ENCODE assay signal across 8 cellular contexts in the genomic region with DNA sequence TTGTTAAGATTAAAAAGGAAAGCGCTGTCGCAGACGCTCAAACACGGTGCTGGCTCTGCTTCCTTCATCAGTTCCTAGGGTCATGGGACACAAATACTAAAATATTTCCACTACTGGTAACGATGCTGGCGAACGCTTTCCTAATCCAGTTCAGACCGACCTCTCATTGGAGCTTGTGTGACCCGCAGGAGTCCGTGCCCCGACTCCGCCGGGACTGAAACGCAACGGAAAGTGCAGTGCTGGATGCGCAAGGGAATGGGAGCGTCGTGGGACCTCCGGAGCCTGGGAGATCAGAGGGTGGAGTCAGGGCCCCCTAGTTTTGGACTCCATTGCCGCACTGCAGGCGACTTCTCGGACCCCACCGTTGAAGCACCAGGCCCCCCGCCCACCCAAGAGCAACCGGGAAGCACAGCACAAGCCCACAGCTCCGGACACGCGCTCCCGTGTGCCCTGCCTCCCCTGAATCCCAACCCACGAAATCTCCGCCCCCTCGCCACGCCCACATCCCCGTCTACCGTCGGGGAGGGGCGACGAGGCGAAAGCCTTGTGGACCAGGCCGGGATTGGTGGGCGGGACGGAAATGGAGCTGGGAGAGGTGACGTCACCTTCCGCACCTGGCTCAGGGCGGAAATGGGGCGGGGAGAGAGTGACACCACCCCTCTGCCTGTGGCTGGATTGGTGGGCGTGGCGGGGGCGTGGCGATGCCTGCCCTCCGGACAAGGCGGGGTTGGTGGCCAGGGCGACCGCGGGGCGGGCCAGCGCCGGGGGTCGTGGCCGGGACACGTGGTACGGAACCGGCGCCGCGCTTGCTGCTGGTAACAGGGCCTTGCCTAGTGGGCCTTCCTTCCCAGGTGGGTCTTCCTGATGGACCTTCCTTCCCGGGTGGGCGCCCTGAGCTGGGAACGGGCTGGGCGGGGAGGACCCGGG. TPM values are rescaled to one million over a fixed set of nuclear protein-coding genes. Genes with fewer than 3 reads are reported as not detected.
A peak's percentile ranks its signal among the peaks of the same experiment; 100 is the strongest.
DNase-seq lines count a peak whose midpoint lies in the region; ATAC-seq, FAIRE-seq and TF ChIP-seq lines count a peak whose summit lies in the region.

A gene (plus strand): TSS at position 783 of the 927 bp plus-strand sequence. CDS start 3,611 bp downstream, outside the sequence.

- TF ChIP-seq POLR2A in GM19193 (IDR thresholded peaks at IDR 0.05; ENCODE audit: extremely low read depth, insufficient read depth, insufficient read length) = peak; percentile 72

- peaks cover 28% of the 10 kb centered on the region for H3K4me1 Mint-ChIP-seq in chondrocyte (ENCODE audit: low read depth)

- H3K4me1 ChIP-seq in kidney (ENCODE audit: control insufficient read depth in 1 of 2, insufficient read depth in 1 of 2, low read depth in 1 of 2, low read length in 2 of 2) = peaks cover 22 to 23% of the 10 kb centered on the region in 2 donors

- H3K36me3 ChIP-seq in kidney (ENCODE audit: control insufficient read depth in 1 of 2, insufficient read depth in 2 of 2, low read length in 2 of 2) = no peaks in the 10 kb centered on the region

- no peaks in the 10 kb centered on the region for H3K9me3 Mint-ChIP-seq in chondrocyte (ENCODE audit: low read depth)

- H3K27ac ChIP-seq in kidney (ENCODE audit: low read depth in 2 of 2, low read length in 2 of 2) = peak within 1 kb of the TSS; percentile 95 to 97

- peak; percentile 98 for FAIRE-seq in kidney (lab: Jason Lieb, UNC)

- no peak for TF ChIP-seq CTCF in chondrocyte (IDR thresholded peaks at IDR 0.05)
- no peak for TF ChIP-seq CTCF in kidney (IDR thresholded peaks at IDR 0.05; ENCODE audit: borderline replicate concordance, extremely low read depth, insufficient read depth)

- no peaks in the 10 kb centered on the region for H3K9me3 ChIP-seq in kidney (ENCODE audit: control insufficient read depth in 1 of 2, low read length in 2 of 2)

- peaks cover 4% of the 10 kb centered on the region for H3K36me3 Mint-ChIP-seq in chondrocyte (ENCODE audit: low read depth)

- DNase-seq in AML-193 (lab: John Stamatoyannopoulos, UW) = peak; percentile 91
- DNase-seq in NCI-H510A treated with DMSO at 0.1 percent for 48 hours (lab: John Stamatoyannopoulos, UW) = peak; percentile 99
- DNase-seq in activated CD4-positive, alpha-beta T cell treated with anti-CD3 and anti-CD28 coated beads for 24 hours (ENCODE audit: low read depth in 2 of 2) = peak; percentile 100
- DNase-seq in chondrocyte (ENCODE audit: low spot score) = peak; percentile 99
- peak; percentile 100 for DNase-seq in kidney
- DNase-seq in stimulated activated CD4-positive, alpha-beta T cell treated with anti-CD3 and anti-CD28 coated beads, Interleukin-15, amount 100 ng/mL, for 24 hours = peak; percentile 100

- ATAC-seq in HG03439 (IDR thresholded peaks at IDR 0.05; ENCODE audit: unreplicated experiment) = peak; percentile 83

- intact Hi-C loops in kidney (cut with DNase I) = no loop called here

- peak within 1 kb of the TSS; percentile 92 for H3K4me3 Mint-ChIP-seq in chondrocyte (ENCODE audit: unreplicated experiment)

- H3K27ac Mint-ChIP-seq in chondrocyte (ENCODE audit: unreplicated experiment) = peak within 1 kb of the TSS; percentile 97

- peak within 1 kb of the TSS; percentile 77 to 83 for H3K4me3 ChIP-seq in kidney (ENCODE audit: low read length in 2 of 2)

- peaks cover 2% of the 10 kb centered on the region for H3K27me3 Mint-ChIP-seq in chondrocyte (ENCODE audit: low read depth)

- H3K9ac ChIP-seq in kidney (ENCODE audit: low read length in 2 of 2) = peak within 1 kb of the TSS; percentile 70 to 77

RNA-seq across cellular contexts. Expression of the gene that starts here (rescaled TPM):
- total RNA-seq in chondrocyte = 57.7 to 64.6 TPM (median 58.6 TPM) in 3 replicates
- total RNA-seq in kidney = 740 TPM
- polyA plus RNA-seq in kidney (ENCODE audit: insufficient read depth, low read depth, low replicate concordance) = 499 TPM

Comparison
In these comparisons a context has a peak if more than half of its experiments do, and no peak if none do; other contexts are left out.
1. Peak in every context shown above with its lines: DNase-seq, ATAC-seq, H3K4me3 ChIP-seq and H3K27ac ChIP-seq.
2. RNA of the gene that starts here (total RNA-seq): 740 TPM in kidney (single experiment); 57.7 to 64.6 TPM in chondrocyte; every median in the first group is over 10 times any median in the second.